ENCODE assay signal across 8 cellular contexts in genomic region chr5:34190466-34190865, GRCh38.
DNase-seq lines count a peak whose midpoint lies in the region; ATAC-seq and TF ChIP-seq lines count a peak whose summit lies in the region.
"Not testable (repeated sequence)": the region's sequence is repeated elsewhere in the genome, so short reads cannot be mapped to it uniquely, and the experiment has no call there.

No MANE protein-coding gene starts in this region.

- H3K36me3 Mint-ChIP-seq in activated CD4-positive, alpha-beta T cell treated with anti-CD3 and anti-CD28 coated beads for 36 hours (ENCODE audit: low read depth) = peaks cover 20% of the 10 kb centered on the region

- not testable (repeated sequence) for TF ChIP-seq CTCF in ascending aorta (IDR thresholded peaks at IDR 0.05); epithelial cell of esophagus (IDR thresholded peaks at IDR 0.05; ENCODE audit: insufficient read depth, low read depth, low read length, missing control alignments); right atrium auricular region (IDR thresholded peaks at IDR 0.05)

- intact Hi-C loops in activated CD4-positive, alpha-beta T cell treated with anti-CD3 and anti-CD28 coated beads for 36 hours (cut with DNase I, micrococcal nuclease); ascending aorta (cut with DNase I); sciatic nerve (cut with DNase I): not testable (repeated sequence)

- peaks cover 0 to 21% of the 10 kb centered on the region in 2 donors for H3K36me3 ChIP-seq in ascending aorta
- not testable (repeated sequence) for H3K36me3 ChIP-seq in right atrium auricular region

- H3K4me1 ChIP-seq in ascending aorta, right atrium auricular region: not testable (repeated sequence)

- H3K4me3 ChIP-seq in ascending aorta; epithelial cell of esophagus (ENCODE audit: low read length); right atrium auricular region: not testable (repeated sequence)

- H3K27ac Mint-ChIP-seq in activated CD4-positive, alpha-beta T cell treated with anti-CD3 and anti-CD28 coated beads for 36 hours = not testable (repeated sequence)

- POLR2A ChIA-PET in activated CD4-positive, alpha-beta T cell treated with anti-CD3 and anti-CD28 coated beads for 36 hours (lab: Charles Lee) = not testable (repeated sequence)

- H3K9me3 Mint-ChIP-seq in activated CD4-positive, alpha-beta T cell treated with anti-CD3 and anti-CD28 coated beads for 36 hours (ENCODE audit: low read depth) = not testable (repeated sequence)

- not testable (repeated sequence) for H3K4me1 Mint-ChIP-seq in activated CD4-positive, alpha-beta T cell treated with anti-CD3 and anti-CD28 coated beads for 36 hours

- not testable (repeated sequence) for H3K9me3 ChIP-seq in ascending aorta, right atrium auricular region

- DNase-seq in HT1080 (ENCODE audit: low read depth) (peak; percentile 3), ascending aorta (ENCODE audit: low spot score in 2 of 2) (peak; percentile 10 to 74), epithelial cell of esophagus (ENCODE audit: low read depth) (peak; percentile 2), right atrium auricular region (ENCODE audit: low spot score) (peak; percentile 73), medulla oblongata (ENCODE audit: extremely low spot score) (peak; percentile 9), sciatic nerve (ENCODE audit: low spot score) (peak; percentile 75), ureter (ENCODE audit: low spot score) (peak; percentile 84)
- peak; percentile 13 for DNase-seq in activated CD4-positive, alpha-beta T cell treated with anti-CD3 and anti-CD28 coated beads for 36 hours

- not testable (repeated sequence) for H3K27me3 Mint-ChIP-seq in activated CD4-positive, alpha-beta T cell treated with anti-CD3 and anti-CD28 coated beads for 36 hours

- H3K4me3 Mint-ChIP-seq in activated CD4-positive, alpha-beta T cell treated with anti-CD3 and anti-CD28 coated beads for 36 hours = not testable (repeated sequence)

- not testable (repeated sequence) for ATAC-seq in activated CD4-positive, alpha-beta T cell treated with anti-CD3 and anti-CD28 coated beads for 36 hours; sciatic nerve

- H3K27me3 ChIP-seq in ascending aorta, right atrium auricular region: not testable (repeated sequence)

- H3K27ac ChIP-seq in ascending aorta, right atrium auricular region: not testable (repeated sequence)

- CTCF ChIA-PET in activated CD4-positive, alpha-beta T cell treated with anti-CD3 and anti-CD28 coated beads for 36 hours (lab: Charles Lee) = not testable (repeated sequence)

Comparison
In these comparisons a context has a peak if more than half of its experiments do, and no peak if none do; other contexts are left out.
1. DNase-seq: peak in every context shown above with its lines; median percentile 84 in ureter; 75 in sciatic nerve; 73 in right atrium auricular region; 42 in ascending aorta; 13 in activated CD4-positive, alpha-beta T cell treated with anti-CD3 and anti-CD28 coated beads for 36 hours; 9 in medulla oblongata; 3 in HT1080; 2 in epithelial cell of esophagus.